In genomic region chr16:66240565-66240964, GRCh38 we compare ENCODE assay signal across 20 cellular contexts.
"Had no signal": no experiment of that assay in that cellular context is flagged by ENCODE, and none has a peak within 500 bp of the region (broad histone marks: within the 10 kb centered on the region; RNA-seq: fewer than 3 reads in every experiment).

No MANE protein-coding gene starts in this region.

- H3K4me3 ChIP-seq: adrenal gland, ascending aorta, smooth muscle cell, stomach, suprapubic skin, vagina had no signal

- H3K4me1 Mint-ChIP-seq: stimulated activated memory B cell treated with anti-CD40 and anti-IgM and Interleukin-4, amounts not matched to agents 10 μg/mL and 1 μg/mL and 100 μg/mL, for 72 hours had no signal

- H3K9me3 ChIP-seq: adrenal gland, ascending aorta, suprapubic skin, vagina had no signal

- H3K36me3 Mint-ChIP-seq: activated naive CD4-positive, alpha-beta T cell treated with anti-CD3 and anti-CD28 coated beads, Interleukin-2, amount 50 U/mL, for 72 hours; stimulated activated memory B cell treated with anti-CD40 and anti-IgM and Interleukin-4, amounts not matched to agents 10 μg/mL and 1 μg/mL and 100 μg/mL, for 72 hours had no signal

- H3K27me3 ChIP-seq: adrenal gland, ascending aorta, stomach, suprapubic skin, vagina had no signal

- DNase-seq: activated CD4-positive, alpha-beta T cell treated with anti-CD3 and anti-CD28 coated beads for 1 hour; activated T-cell treated with anti-CD3 and anti-CD28 coated beads, Interleukin-2, amount 50 U/mL, for 1 hour; adrenal gland; cerebellar nuclear complex; cortex of kidney; kidney; midbrain; stimulated activated CD4-positive, alpha-beta T cell treated with anti-CD3 and anti-CD28 coated beads, Interleukin-15, amount 100 ng/mL, for 24 hours; stomach; T-helper 9 cell; trophoblast cell had no signal

- H3K4me1 ChIP-seq: adrenal gland, ascending aorta, stomach, suprapubic skin, vagina had no signal

- ATAC-seq: activated naive CD4-positive, alpha-beta T cell treated with anti-CD3 and anti-CD28 coated beads, Interleukin-2, amount 50 U/mL, for 72 hours; left lobe of liver; stimulated activated memory B cell treated with anti-CD40 and anti-IgM and Interleukin-4, amounts not matched to agents 10 μg/mL and 1 μg/mL and 100 μg/mL, for 72 hours had no signal

- H3K27ac Mint-ChIP-seq: activated naive CD4-positive, alpha-beta T cell treated with anti-CD3 and anti-CD28 coated beads, Interleukin-2, amount 50 U/mL, for 72 hours; progenitor cell of endocrine pancreas; stimulated activated memory B cell treated with anti-CD40 and anti-IgM and Interleukin-4, amounts not matched to agents 10 μg/mL and 1 μg/mL and 100 μg/mL, for 72 hours had no signal

- H3K4me2 ChIP-seq: smooth muscle cell had no signal

- H3K4me3 Mint-ChIP-seq: stimulated activated memory B cell treated with anti-CD40 and anti-IgM and Interleukin-4, amounts not matched to agents 10 μg/mL and 1 μg/mL and 100 μg/mL, for 72 hours had no signal

- H3K27ac ChIP-seq: adrenal gland, ascending aorta, epithelial cell of prostate, stomach, suprapubic skin, vagina had no signal

- FAIRE-seq: kidney had no signal

- H3K36me3 ChIP-seq: adrenal gland, ascending aorta, stomach, suprapubic skin, vagina had no signal
